Comparison of ENCODE assay signal across 21 cellular contexts in the genomic region with DNA sequence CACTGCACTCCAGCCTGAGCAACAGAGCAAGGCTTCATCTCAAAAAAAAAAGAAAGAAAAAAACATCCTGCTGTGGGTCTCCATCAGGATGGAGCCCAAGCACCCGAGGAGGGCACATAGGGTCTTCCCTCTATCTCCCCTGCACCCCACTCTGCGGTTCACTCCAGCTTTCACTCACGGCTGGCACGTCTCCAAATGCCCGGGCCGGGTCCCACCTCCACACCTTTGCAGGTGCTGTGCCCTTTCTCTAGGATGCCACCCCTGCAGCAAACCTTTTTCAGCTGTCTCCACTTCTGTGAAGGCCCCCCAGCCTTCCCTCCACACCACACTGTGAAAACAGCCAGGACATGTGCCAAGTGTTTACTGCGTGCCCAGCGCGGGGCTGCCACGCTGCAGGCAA. TPM values are rescaled to one million over a fixed set of nuclear protein-coding genes. Genes with fewer than 3 reads are reported as not detected.
"Had no signal": no experiment of that assay in that cellular context is flagged by ENCODE, and none has a peak within 500 bp of the region (broad histone marks: within the 10 kb centered on the region; RNA-seq: fewer than 3 reads in every experiment).

No MANE protein-coding gene starts in this region.

- H3K4me3 ChIP-seq: mucosa of descending colon had no signal

- H3K27ac ChIP-seq: epithelial cell of prostate, tibial artery, WERI-Rb-1 had no signal

- H3K27me3 ChIP-seq: tibial artery had no signal

- H3K4me3 Mint-ChIP-seq: activated naive CD8-positive, alpha-beta T cell treated with anti-CD3 and anti-CD28 coated beads, Interleukin-2, amount 10 ng/mL, durations not matched to agents 7 days and 5 days; activated T-cell treated with anti-CD3 and anti-CD28 coated beads, Interleukin-2, amount 50 U/mL, for 4 hours; immature natural killer cell; stimulated activated naive CD8-positive, alpha-beta T cell treated with anti-CD3 and anti-CD28 coated beads, Interleukin-15, Interleukin-2, amounts not matched to agents 100 ng/mL and 50 ng/mL, for 24 hours had no signal

- H3K9me3 ChIP-seq: mucosa of descending colon, tibial artery had no signal

- H3K9me3 Mint-ChIP-seq: activated naive CD8-positive, alpha-beta T cell treated with anti-CD3 and anti-CD28 coated beads, Interleukin-2, amount 10 ng/mL, durations not matched to agents 7 days and 5 days; activated T-cell treated with anti-CD3 and anti-CD28 coated beads, Interleukin-2, amount 50 U/mL, for 4 hours had no signal

- DNase-seq: activated CD8-positive, alpha-beta memory T cell treated with anti-CD3 and anti-CD28 coated beads, Interleukin-2, amount 50 U/mL, for 4 hours; activated naive CD4-positive, alpha-beta T cell treated with Interleukin-2 at 50 U/mL for 16 hours; activated naive CD8-positive, alpha-beta T cell treated with anti-CD3 and anti-CD28 coated beads, Interleukin-2, amount 10 ng/mL, durations not matched to agents 7 days and 5 days; activated T-cell treated with anti-CD3 and anti-CD28 coated beads, Interleukin-2, amount 50 U/mL, for 4 hours; amniotic stem cell; cortex of kidney; immature natural killer cell; mesendoderm; mucosa of descending colon; retina; stimulated activated CD4-positive, alpha-beta T cell treated with anti-CD3 and anti-CD28 coated beads, Interleukin-1b, Interleukin-23, amount 100 ng/mL, for 48 hours; substantia nigra; T-helper 1 cell; tibial artery; WERI-Rb-1 had no signal

- ATAC-seq: activated T-cell treated with anti-CD3 and anti-CD28 coated beads, Interleukin-2, amount 50 U/mL, for 4 hours; mucosa of descending colon had no signal

- FAIRE-seq: TTC549, urothelium cell line had no signal

- H3K36me3 ChIP-seq: tibial artery, WERI-Rb-1 had no signal

- H3K36me3 Mint-ChIP-seq: activated naive CD8-positive, alpha-beta T cell treated with anti-CD3 and anti-CD28 coated beads, Interleukin-2, amount 10 ng/mL, durations not matched to agents 7 days and 5 days had no signal

- H3K27ac Mint-ChIP-seq: activated naive CD8-positive, alpha-beta T cell treated with anti-CD3 and anti-CD28 coated beads, Interleukin-2, amount 10 ng/mL, durations not matched to agents 7 days and 5 days; activated T-helper 2 cell treated with anti-CD3 and anti-CD28 coated beads, Interferon-gamma antibody, Interleukin-2, Interleukin-4, amounts not matched to agents 10 μg/mL and 5 μg/mL and 100 μg/mL, durations not matched to agents 14 hours and 24 hours and 36 hours; immature natural killer cell; stimulated activated naive CD8-positive, alpha-beta T cell treated with anti-CD3 and anti-CD28 coated beads, Interleukin-15, Interleukin-2, amounts not matched to agents 100 ng/mL and 50 ng/mL, for 24 hours had no signal

- H3K4me1 ChIP-seq: tibial artery had no signal

RNA-seq across cellular contexts. Expression of gene KIF17, which starts 34.2 kb away (rescaled TPM):
- total RNA-seq: activated naive CD8-positive, alpha-beta T cell treated with anti-CD3 and anti-CD28 coated beads, Interleukin-2, amount 10 ng/mL, durations not matched to agents 7 days and 5 days; activated T-cell treated with anti-CD3 and anti-CD28 coated beads, Interleukin-2, amount 50 U/mL, for 4 hours had no signal

RNA-seq across cellular contexts. Expression of gene SH2D5, which starts 48.9 kb away (rescaled TPM):
- polyA plus RNA-seq: immature natural killer cell, liver had no signal
